ENCODE assay signal across 18 cellular contexts in the genomic region with DNA sequence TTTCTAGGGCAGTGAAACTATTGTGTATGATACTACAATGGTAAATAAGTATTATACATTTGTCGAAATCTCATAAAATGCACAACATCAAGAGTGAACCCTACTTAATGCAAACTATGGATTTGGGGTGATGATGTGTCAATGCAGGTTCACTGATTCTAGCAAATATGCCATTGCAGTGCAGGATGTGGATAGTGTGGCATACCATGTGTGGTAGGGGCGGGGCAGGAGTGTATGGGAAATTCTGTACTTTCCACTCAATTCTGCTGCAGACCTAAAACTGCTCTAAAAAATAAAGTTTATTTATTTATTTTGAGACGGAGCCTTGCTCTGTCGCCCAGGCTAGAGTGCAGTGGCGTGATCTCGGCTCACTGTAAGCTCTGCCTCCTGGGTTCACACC. TPM values are rescaled to one million over a fixed set of nuclear protein-coding genes. Genes with fewer than 3 reads are reported as not detected.
DNase-seq lines count a peak whose midpoint lies in the region; ATAC-seq and TF ChIP-seq lines count a peak whose summit lies in the region.
"Had no signal": no experiment of that assay in that cellular context is flagged by ENCODE, and none has a peak within 500 bp of the region (broad histone marks: within the 10 kb centered on the region; RNA-seq: fewer than 3 reads in every experiment).

No MANE protein-coding gene starts in this region.

- H3K36me3 Mint-ChIP-seq in activated naive CD4-positive, alpha-beta T cell treated with anti-CD3 and anti-CD28 coated beads, Interleukin-2, amount 10 ng/mL, durations not matched to agents 7 days and 5 days, result no peaks in the 10 kb centered on the region
- peaks cover 5% of the 10 kb centered on the region for H3K36me3 Mint-ChIP-seq in activated CD8-positive, alpha-beta T cell treated with anti-CD3 and anti-CD28 coated beads for 36 hours (ENCODE audit: low read depth)
- no peaks in the 10 kb centered on the region for H3K36me3 Mint-ChIP-seq in immature natural killer cell

- TF ChIP-seq CTCF in activated CD8-positive, alpha-beta T cell treated with anti-CD3 and anti-CD28 coated beads for 36 hours (IDR thresholded peaks at IDR 0.05), result no peak
- TF ChIP-seq CTCF in ovary (IDR thresholded peaks at IDR 0.05), result no peak

- H3K4me1 ChIP-seq in ovary (ENCODE audit: insufficient read depth), result no peaks in the 10 kb centered on the region
- H3K4me1 ChIP-seq: BE2C had no signal

- H3K4me3 ChIP-seq in ovary, result no peak overlapping the region

- no peaks in the 10 kb centered on the region for H3K9me3 ChIP-seq in ovary
- H3K9me3 ChIP-seq: BE2C, Caco-2 had no signal

- no peak overlapping the region for H3K4me3 Mint-ChIP-seq in activated naive CD4-positive, alpha-beta T cell treated with anti-CD3 and anti-CD28 coated beads, Interleukin-2, amount 10 ng/mL, durations not matched to agents 7 days and 5 days
- no peak overlapping the region for H3K4me3 Mint-ChIP-seq in activated CD8-positive, alpha-beta T cell treated with anti-CD3 and anti-CD28 coated beads for 36 hours
- H3K4me3 Mint-ChIP-seq in immature natural killer cell, result peak overlapping the region; percentile 57 to 78 (median 67)
- H3K4me3 Mint-ChIP-seq: CD4-positive, alpha-beta T cell had no signal

- no peaks in the 10 kb centered on the region for H3K36me3 ChIP-seq in ovary
- H3K36me3 ChIP-seq: BE2C had no signal

- TF ChIP-seq POLR2A in ovary (IDR thresholded peaks at IDR 0.05), result no peak

- H3K27me3 Mint-ChIP-seq in activated naive CD4-positive, alpha-beta T cell treated with anti-CD3 and anti-CD28 coated beads, Interleukin-2, amount 10 ng/mL, durations not matched to agents 7 days and 5 days, result no peaks in the 10 kb centered on the region
- no peaks in the 10 kb centered on the region for H3K27me3 Mint-ChIP-seq in activated CD8-positive, alpha-beta T cell treated with anti-CD3 and anti-CD28 coated beads for 36 hours
- no peaks in the 10 kb centered on the region for H3K27me3 Mint-ChIP-seq in immature natural killer cell (ENCODE audit: low read depth in 3 of 3)
- H3K27me3 Mint-ChIP-seq: CD4-positive, alpha-beta T cell had no signal

- POLR2A ChIA-PET in activated CD8-positive, alpha-beta T cell treated with anti-CD3 and anti-CD28 coated beads for 36 hours (lab: Charles Lee), result interaction anchor here (0.9 kb wide), 1 partner anchor 32 kb away, joined by 4 read pairs; no protein-coding TSS in a partner anchor

- peak; percentile 28 for DNase-seq in activated naive CD4-positive, alpha-beta T cell treated with anti-CD3 and anti-CD28 coated beads, Interleukin-2, amount 10 ng/mL, durations not matched to agents 7 days and 5 days
- no peak for DNase-seq in activated naive CD4-positive, alpha-beta T cell treated with Interleukin-2 at 50 U/mL for 16 hours
- peak; percentile 28 for DNase-seq in activated CD8-positive, alpha-beta T cell treated with anti-CD3 and anti-CD28 coated beads for 36 hours
- peak; percentile 30 to 36 (median 33) for DNase-seq in immature natural killer cell
- no peak for DNase-seq in ovary
- DNase-seq in NCI-H146 treated with DMSO at 0.1 percent for 48 hours (lab: John Stamatoyannopoulos, UW; ENCODE audit: unreplicated experiment), result no peak
- no peak for DNase-seq in SKM-1 (lab: John Stamatoyannopoulos, UW; ENCODE audit: unreplicated experiment)
- DNase-seq in stimulated activated CD4-positive, alpha-beta T cell treated with anti-CD3 and anti-CD28 coated beads, Interleukin-1b, Interleukin-23, amount 100 ng/mL, for 48 hours, result no peak
- DNase-seq: BE2C; Caco-2; CD4-positive, alpha-beta T cell; MM.1S; NCI-H1092; NCI-H146; NCI-H2081 treated with DMSO at 0.1 percent for 48 hours; NCI-H510A; NCI-H774; Right ventricle myocardium superior had no signal

- H3K27me3 ChIP-seq in ovary, result no peaks in the 10 kb centered on the region
- H3K27me3 ChIP-seq: BE2C had no signal

- no peak overlapping the region for H3K27ac ChIP-seq in ovary

- H3K4me1 Mint-ChIP-seq in activated naive CD4-positive, alpha-beta T cell treated with anti-CD3 and anti-CD28 coated beads, Interleukin-2, amount 10 ng/mL, durations not matched to agents 7 days and 5 days, result peaks cover 24% of the 10 kb centered on the region
- H3K4me1 Mint-ChIP-seq in activated CD8-positive, alpha-beta T cell treated with anti-CD3 and anti-CD28 coated beads for 36 hours (ENCODE audit: low read depth), result peaks cover 24% of the 10 kb centered on the region
- H3K4me1 Mint-ChIP-seq in immature natural killer cell, result peaks cover 43 to 67% of the 10 kb centered on the region in 2 donors

- intact Hi-C loops in activated CD8-positive, alpha-beta T cell treated with anti-CD3 and anti-CD28 coated beads for 36 hours (cut with micrococcal nuclease), result no loop called here
- intact Hi-C loops in ovary (cut with DNase I), result no loop called here

- no peaks in the 10 kb centered on the region for H3K9me3 Mint-ChIP-seq in activated naive CD4-positive, alpha-beta T cell treated with anti-CD3 and anti-CD28 coated beads, Interleukin-2, amount 10 ng/mL, durations not matched to agents 7 days and 5 days
- peaks cover 2% of the 10 kb centered on the region for H3K9me3 Mint-ChIP-seq in activated CD8-positive, alpha-beta T cell treated with anti-CD3 and anti-CD28 coated beads for 36 hours
- H3K9me3 Mint-ChIP-seq in immature natural killer cell, result peaks cover 0 to 2% (median 0%) of the 10 kb centered on the region in 6 donors
- H3K9me3 Mint-ChIP-seq: CD4-positive, alpha-beta T cell had no signal

- CTCF ChIA-PET in activated naive CD4-positive, alpha-beta T cell treated with anti-CD3 and anti-CD28 coated beads, Interleukin-2, amount 10 ng/mL, durations not matched to agents 7 days and 5 days (lab: Charles Lee), result no interaction called here
- CTCF ChIA-PET in activated CD8-positive, alpha-beta T cell treated with anti-CD3 and anti-CD28 coated beads for 36 hours (lab: Charles Lee), result no interaction called here

- no peak overlapping the region for H3K27ac Mint-ChIP-seq in activated naive CD4-positive, alpha-beta T cell treated with anti-CD3 and anti-CD28 coated beads, Interleukin-2, amount 10 ng/mL, durations not matched to agents 7 days and 5 days
- H3K27ac Mint-ChIP-seq in activated CD8-positive, alpha-beta T cell treated with anti-CD3 and anti-CD28 coated beads for 36 hours, result no peak overlapping the region
- H3K27ac Mint-ChIP-seq in immature natural killer cell, result peak overlapping the region in 5 of 6 donors; percentile 13 to 79 (median 59)
- H3K27ac Mint-ChIP-seq: CD4-positive, alpha-beta T cell had no signal

- WGBS in ovary, 3 donors, result 91 to 95% (median 91%) methylated on average over 6 of the region's 6 CpGs

- TF ChIP-seq EP300 in ovary (IDR thresholded peaks at IDR 0.05), result no peak

- ATAC-seq in activated CD8-positive, alpha-beta T cell treated with anti-CD3 and anti-CD28 coated beads for 36 hours, result peak; percentile 39

RNA-seq across cellular contexts. Expression of a gene that starts 44.3 kb away (rescaled TPM):
- 10 to 100 TPM; 16.0 to 17.0 TPM for total RNA-seq in activated CD8-positive, alpha-beta T cell treated with anti-CD3 and anti-CD28 coated beads for 36 hours
- polyA plus RNA-seq in immature natural killer cell (10 to 100 TPM; 41.8 to 77.8 (median 49.2) TPM), ovary (10 to 100 TPM; 29.8 to 87.6 TPM)
- total RNA-seq in ovary, result 10 to 100 TPM; 15.0 to 46.9 (median 37.6) TPM

Comparison
In these comparisons a context has a peak if more than half of its experiments do, and no peak if none do; other contexts are left out.
1. DNase-seq: peak in activated naive CD4-positive, alpha-beta T cell treated with anti-CD3 and anti-CD28 coated beads, Interleukin-2, amount 10 ng/mL, durations not matched to agents 7 days and 5 days (single experiment), activated CD8-positive, alpha-beta T cell treated with anti-CD3 and anti-CD28 coated beads for 36 hours (single experiment) and immature natural killer cell (3 of 3); none in activated naive CD4-positive, alpha-beta T cell treated with Interleukin-2 at 50 U/mL for 16 hours (single experiment), ovary (0 of 5), NCI-H146 treated with DMSO at 0.1 percent for 48 hours (single experiment), SKM-1 (single experiment) and stimulated activated CD4-positive, alpha-beta T cell treated with anti-CD3 and anti-CD28 coated beads, Interleukin-1b, Interleukin-23, amount 100 ng/mL, for 48 hours (single experiment).
2. H3K27ac Mint-ChIP-seq: peak in immature natural killer cell (5 of 6); none in activated naive CD4-positive, alpha-beta T cell treated with anti-CD3 and anti-CD28 coated beads, Interleukin-2, amount 10 ng/mL, durations not matched to agents 7 days and 5 days (single experiment) and activated CD8-positive, alpha-beta T cell treated with anti-CD3 and anti-CD28 coated beads for 36 hours (single experiment).
3. H3K4me3 Mint-ChIP-seq: peak in immature natural killer cell (5 of 5); none in activated naive CD4-positive, alpha-beta T cell treated with anti-CD3 and anti-CD28 coated beads, Interleukin-2, amount 10 ng/mL, durations not matched to agents 7 days and 5 days (single experiment) and activated CD8-positive, alpha-beta T cell treated with anti-CD3 and anti-CD28 coated beads for 36 hours (single experiment).